16 cellular contexts compared by ENCODE assay signal in genomic region chr13:91361755-91362271, GRCh38. TPM values are rescaled to one million over a fixed set of nuclear protein-coding genes. Genes with fewer than 3 reads are reported as not detected.
"Had no signal": no experiment of that assay in that cellular context is flagged by ENCODE, and none has a peak within 500 bp of the region (broad histone marks: within the 10 kb centered on the region; RNA-seq: fewer than 3 reads in every experiment).

No MANE protein-coding gene starts in this region.

- H3K4me3 ChIP-seq: colonic mucosa, mucosa of descending colon, transverse colon, vagina had no signal

- H3K27ac Mint-ChIP-seq: activated naive CD4-positive, alpha-beta T cell treated with anti-CD3 and anti-CD28 coated beads for 36 hours; activated naive CD8-positive, alpha-beta T cell treated with anti-CD3 and anti-CD28 coated beads, Interleukin-2, amount 50 U/mL, for 24 hours; activated T-helper 2 cell treated with anti-CD3 and anti-CD28 coated beads, Interferon-gamma antibody, Interleukin-2, Interleukin-4, amounts not matched to agents 10 μg/mL and 5 μg/mL and 100 μg/mL, durations not matched to agents 14 hours and 24 hours and 36 hours; naive thymus-derived CD4-positive, alpha-beta T cell had no signal

- H3K36me3 ChIP-seq: colonic mucosa, transverse colon, vagina had no signal

- H3K9me3 ChIP-seq: colonic mucosa, mucosa of descending colon, transverse colon, vagina had no signal

- DNase-seq: activated CD4-positive, alpha-beta T cell treated with anti-CD3 and anti-CD28 coated beads, Interleukin-2, amount 50 U/mL, for 1 hour; activated naive CD4-positive, alpha-beta T cell treated with anti-CD3 and anti-CD28 coated beads for 36 hours; activated naive CD8-positive, alpha-beta T cell treated with anti-CD3 and anti-CD28 coated beads, Interleukin-2, amount 50 U/mL, for 24 hours; activated T-cell treated with anti-CD3 and anti-CD28 coated beads for 4 hours; colonic mucosa; left cardiac atrium; mammary epithelial cell; mucosa of descending colon; naive thymus-derived CD4-positive, alpha-beta T cell; stimulated activated naive CD8-positive, alpha-beta T cell treated with anti-CD3 and anti-CD28 coated beads, Interleukin-15, Interleukin-2, amounts not matched to agents 100 U/mL and 50 U/mL, for 24 hours; transverse colon had no signal

- ATAC-seq: activated CD4-positive, CD25-positive, alpha-beta regulatory T cell treated with anti-CD3 and anti-CD28 coated beads, Interleukin-2, amount 50 U/mL, for 24 hours; activated naive CD8-positive, alpha-beta T cell treated with anti-CD3 and anti-CD28 coated beads, Interleukin-2, amount 50 U/mL, for 24 hours; left cardiac atrium; mucosa of descending colon; naive thymus-derived CD4-positive, alpha-beta T cell; stimulated activated naive CD8-positive, alpha-beta T cell treated with anti-CD3 and anti-CD28 coated beads, Interleukin-15, Interleukin-2, amounts not matched to agents 100 U/mL and 50 U/mL, for 24 hours had no signal

- H3K27ac ChIP-seq: colonic mucosa, transverse colon, vagina had no signal

- H3K4me3 Mint-ChIP-seq: activated naive CD4-positive, alpha-beta T cell treated with anti-CD3 and anti-CD28 coated beads for 36 hours; activated naive CD8-positive, alpha-beta T cell treated with anti-CD3 and anti-CD28 coated beads, Interleukin-2, amount 50 U/mL, for 24 hours; naive thymus-derived CD4-positive, alpha-beta T cell had no signal

- H3K27me3 ChIP-seq: colonic mucosa, transverse colon, vagina had no signal

- H3K4me1 ChIP-seq: colonic mucosa, transverse colon, vagina had no signal

- H3K9me3 Mint-ChIP-seq: activated naive CD4-positive, alpha-beta T cell treated with anti-CD3 and anti-CD28 coated beads for 36 hours; activated naive CD8-positive, alpha-beta T cell treated with anti-CD3 and anti-CD28 coated beads, Interleukin-2, amount 50 U/mL, for 24 hours; activated T-helper 2 cell treated with anti-CD3 and anti-CD28 coated beads, Interferon-gamma antibody, Interleukin-2, Interleukin-4, amounts not matched to agents 10 μg/mL and 5 μg/mL and 100 μg/mL, durations not matched to agents 14 hours and 24 hours and 36 hours had no signal

- H3K27me3 Mint-ChIP-seq: activated naive CD8-positive, alpha-beta T cell treated with anti-CD3 and anti-CD28 coated beads, Interleukin-2, amount 50 U/mL, for 24 hours; naive thymus-derived CD4-positive, alpha-beta T cell had no signal

- FAIRE-seq: endometrium had no signal

RNA-seq across cellular contexts. Expression of gene GPC5, which starts 36.6 kb away (rescaled TPM):
- polyA plus RNA-seq: esophagus; naive thymus-derived CD4-positive, alpha-beta T cell had no signal
